In genomic region chr11:8031248-8032115, GRCh38 we compare ENCODE assay signal across 21 cellular contexts. TPM values are rescaled to one million over a fixed set of nuclear protein-coding genes. Genes with fewer than 3 reads are reported as not detected.
A peak's percentile ranks its signal among the peaks of the same experiment; 100 is the strongest.
DNase-seq lines count a peak whose midpoint lies in the region; ATAC-seq, FAIRE-seq and TF ChIP-seq lines count a peak whose summit lies in the region.
"Had no signal": no experiment of that assay in that cellular context is flagged by ENCODE, and none has a peak within 500 bp of the region (broad histone marks: within the 10 kb centered on the region; RNA-seq: fewer than 3 reads in every experiment).

No MANE protein-coding gene starts in this region.

- no peak for TF ChIP-seq EP300 in SK-N-SH (IDR thresholded peaks at IDR 0.05; ENCODE audit: borderline replicate concordance in 1 of 2, low read depth in 1 of 2, low read length in 1 of 2)
- TF ChIP-seq EP300 in H1 (IDR thresholded peaks at IDR 0.05; ENCODE audit: borderline replicate concordance in 1 of 2, low read depth in 2 of 2, low read length in 2 of 2): no peak

- H3K27ac ChIP-seq in SK-N-SH (ENCODE audit: low read depth in 2 of 2, low read length in 1 of 2) (no peak overlapping the region), WERI-Rb-1 (peak overlapping the region; percentile 73), H1 (ENCODE audit: low read depth, low read length) (no peak overlapping the region)
- H3K27ac ChIP-seq: 22Rv1, Peyer's patch had no signal

- H2AFZ ChIP-seq in SK-N-SH (ENCODE audit: low read depth) (no peak overlapping the region), H1 (ENCODE audit: low read length) (no peak overlapping the region; the same call in 1 of the 2 replicates)

- no peak overlapping the region for H3K14ac ChIP-seq in H1 (ENCODE audit: insufficient read length)

- 76% methylated on average over 11 of the region's 32 CpGs for WGBS in SK-N-SH (ENCODE audit: low lambda C conversion rate)
- WGBS in H1 (ENCODE audit: extremely low coverage in 1 of 2, insufficient coverage in 1 of 2, insufficient read length in 1 of 2, insufficient replicate concordance in 2 of 2, low coverage in 1 of 2, low lambda C conversion rate in 2 of 2, missing lambda C conversion rate in 1 of 2), 2 experiments: 89% methylated on average over 25 of the region's 32 CpGs; no CpG with 5 or more reads in 1 of the 2 experiments

- H3K4me3 ChIP-seq in SK-N-SH (ENCODE audit: low read depth in 2 of 2, low read length in 1 of 2): no peak overlapping the region
- no peak overlapping the region for H3K4me3 ChIP-seq in WERI-Rb-1 (ENCODE audit: low read depth, low read length)
- no peak overlapping the region for H3K4me3 ChIP-seq in H1 (ENCODE audit: extremely low read depth in 1 of 4, insufficient read depth in 2 of 4, low read depth in 3 of 4, low read length in 4 of 4)
- H3K4me3 ChIP-seq: MG63, Peyer's patch had no signal

- no peak overlapping the region for H2BK5ac ChIP-seq in H1 (ENCODE audit: low read depth, low read length)

- H3K9me3 ChIP-seq in SK-N-SH (no peaks in the 10 kb centered on the region), WERI-Rb-1 (ENCODE audit: severe bottlenecking) (no peaks in the 10 kb centered on the region), H1 (ENCODE audit: insufficient read depth in 2 of 2, low read depth in 1 of 2, low read length in 1 of 2) (no peaks in the 10 kb centered on the region)
- H3K9me3 ChIP-seq: MG63, Peyer's patch had no signal

- no peak overlapping the region for H3K23ac ChIP-seq in H1 (ENCODE audit: insufficient read length)

- H2BK12ac ChIP-seq in H1 (ENCODE audit: low read depth, low read length): peak overlapping the region; percentile 60; the same call in 1 of the 2 replicates

- no peak overlapping the region for H2BK120ac ChIP-seq in H1 (replicated peaks; ENCODE audit: low read depth, low read length)

- H3K36me3 ChIP-seq in SK-N-SH (replicated peaks in 1 of 2; ENCODE audit: control insufficient read depth in 1 of 2, insufficient read depth in 2 of 2, low read length in 1 of 2): no peaks in the 10 kb centered on the region
- no peaks in the 10 kb centered on the region for H3K36me3 ChIP-seq in WERI-Rb-1
- H3K36me3 ChIP-seq in H1 (ENCODE audit: control insufficient read depth in 2 of 4, insufficient read depth in 4 of 4, low read length in 3 of 4): no peaks in the 10 kb centered on the region
- H3K36me3 ChIP-seq: MG63, Peyer's patch had no signal

- POLR2A ChIA-PET in SK-N-SH (lab: Yijun Ruan, JAX): interaction anchor here (0.8 kb wide), 1 partner anchor 51 kb away, joined by 3 read pairs; no protein-coding TSS in a partner anchor
- POLR2A ChIA-PET in H1 (lab: Charles Lee; ENCODE audit: partially characterized antibody): interaction anchor here (0.9 kb wide), 1 partner anchor 51 kb away, joined by 3 read pairs; no protein-coding TSS in a partner anchor

- H3K79me1 ChIP-seq in H1 (ENCODE audit: low read depth, low read length): no peaks in the 10 kb centered on the region

- no peaks in the 10 kb centered on the region for H3K36me3 Mint-ChIP-seq in osteocyte (ENCODE audit: unreplicated experiment)
- H3K36me3 Mint-ChIP-seq: CD14-positive monocyte had no signal

- H3K4me1 ChIP-seq in SK-N-SH (ENCODE audit: control insufficient read depth in 1 of 2, insufficient read depth in 2 of 2, low read depth in 1 of 2, low read length in 1 of 2) (peaks cover under 1 to 39% of the 10 kb centered on the region in 2 experiments; a peak in 1 of 4 replicates), H1 (replicated peaks in 1 of 4; ENCODE audit: control insufficient read depth in 3 of 4, insufficient read depth in 4 of 4, low read length in 3 of 4) (peaks cover 0 to 13% (median 4%) of the 10 kb centered on the region in 4 experiments; a peak in 5 of 7 replicates)

- H2BK20ac ChIP-seq in H1 (ENCODE audit: low read length): no peak overlapping the region

- H4K5ac ChIP-seq in H1 (ENCODE audit: insufficient read length, low read depth, low read length): no peak overlapping the region

- H2AK5ac ChIP-seq in H1 (ENCODE audit: low read depth, low read length): no peak overlapping the region

- TF ChIP-seq CTCF in SK-N-SH (IDR thresholded peaks at IDR 0.05): no peak
- TF ChIP-seq CTCF in WERI-Rb-1 (IDR thresholded peaks at IDR 0.05; ENCODE audit: low read depth, low read length): no peak
- TF ChIP-seq CTCF in H1 (IDR thresholded peaks at IDR 0.05; ENCODE audit: control extremely low read depth in 1 of 3, insufficient read depth in 1 of 3, low read depth in 1 of 3, low read length in 3 of 3): no peak
- no peak for TF ChIP-seq CTCF in osteocyte (IDR thresholded peaks at IDR 0.05)

- CTCF ChIA-PET in SK-N-SH (lab: Yijun Ruan, JAX): interaction anchor here (1.0 to 11.3 kb wide), 8 partner anchors 9 to 58 kb away, joined by 3 to 620 read pairs (median 32); partner anchors contain the start of gene TUB
- CTCF ChIA-PET in H1 (lab: Charles Lee; ENCODE audit: partially characterized antibody): interaction anchor here (0.9 to 31.7 kb wide), 13 partner anchors 8 to 126 kb away, joined by 3 to 1283 read pairs (median 5); partner anchors contain the start of gene TUB

- H4K91ac ChIP-seq in H1 (replicated peaks; ENCODE audit: insufficient read length, low read length): no peak overlapping the region

- H3F3A ChIP-seq in SK-N-SH (replicated peaks; ENCODE audit: insufficient read depth): peaks cover 2% of the 10 kb centered on the region

- peaks cover 11% of the 10 kb centered on the region for H3K4me1 Mint-ChIP-seq in osteocyte (ENCODE audit: unreplicated experiment)

- H3K56ac ChIP-seq in H1 (replicated peaks; ENCODE audit: insufficient read length, low read depth, low read length): no peak overlapping the region

- no peak for FAIRE-seq in H1 (lab: Jason Lieb, UNC)
- FAIRE-seq: H54 had no signal

- no peak for ATAC-seq in SK-N-SH treated with all-trans-retinoic acid at 6 μM for 48 hours

- DNase-seq in SK-N-SH (peak; percentile 23), WERI-Rb-1 (no peak), H1 (ENCODE audit: low read depth in 1 of 2, low spot score in 2 of 2) (peak in 1 of 2 experiments; percentile 56), osteocyte (ENCODE audit: extremely low spot score, unreplicated experiment) (peak; percentile 82), NCI-H2196 treated with DMSO at 0.1 percent for 48 hours (lab: John Stamatoyannopoulos, UW; ENCODE audit: unreplicated experiment) (no peak), NCI-H524 treated with DMSO at 0.1 percent for 48 hours (lab: John Stamatoyannopoulos, UW) (no peak), hypothalamus (lab: John Stamatoyannopoulos, UW) (no peak)
- DNase-seq: DND-41, Kasumi-1, MG63, NCI-H1092 treated with DMSO at 0.1 percent for 48 hours, NCI-H146, NCI-H2029 treated with DMSO at 0.1 percent for 48 hours, NCI-H2171, NCI-H446, NCI-H69 had no signal

- no peak overlapping the region for H3K4ac ChIP-seq in H1 (replicated peaks; ENCODE audit: insufficient read length, low read depth, low read length)

- no peak for TF ChIP-seq POLR2A in H1 (IDR thresholded peaks at IDR 0.05; ENCODE audit: control extremely low read depth in 1 of 2, low read depth in 2 of 2, low read length in 2 of 2)

- no peaks in the 10 kb centered on the region for H3K9me3 Mint-ChIP-seq in osteocyte (ENCODE audit: unreplicated experiment)
- H3K9me3 Mint-ChIP-seq: CD14-positive monocyte had no signal

- H3K23me2 ChIP-seq in H1 (ENCODE audit: low read depth, low read length): no peaks in the 10 kb centered on the region

- no peak overlapping the region for H3K27ac Mint-ChIP-seq in osteocyte (ENCODE audit: unreplicated experiment)
- H3K27ac Mint-ChIP-seq: CD14-positive monocyte had no signal

- H2BK15ac ChIP-seq in H1 (ENCODE audit: low read length): no peak overlapping the region

- H3K9ac ChIP-seq in SK-N-SH: no peak overlapping the region
- H3K9ac ChIP-seq in H1 (replicated peaks in 1 of 4; ENCODE audit: extremely low read depth in 1 of 4, low read depth in 3 of 4, low read length in 3 of 4): no peak overlapping the region; a peak in 1 of 7 replicates

- H4K8ac ChIP-seq in H1 (ENCODE audit: extremely low read depth, insufficient read depth, low read length): peak overlapping the region; percentile 87

- H4K20me1 ChIP-seq in SK-N-SH (ENCODE audit: insufficient read depth): no peaks in the 10 kb centered on the region
- H4K20me1 ChIP-seq in H1 (replicated peaks in 1 of 2; ENCODE audit: control insufficient read depth in 1 of 2, insufficient read depth in 2 of 2, low read length in 2 of 2): no peaks in the 10 kb centered on the region

- H3K4me3 Mint-ChIP-seq in osteocyte (ENCODE audit: unreplicated experiment): no peak overlapping the region
- H3K4me3 Mint-ChIP-seq: CD14-positive monocyte had no signal

- peaks cover 37% of the 10 kb centered on the region for H3K27me3 Mint-ChIP-seq in osteocyte (ENCODE audit: unreplicated experiment)

- TF ChIP-seq RAD21 in SK-N-SH (IDR thresholded peaks at IDR 0.05; ENCODE audit: low read length) (no peak), H1 (IDR thresholded peaks at IDR 0.05 in 1 of 2, conservative IDR thresholded peaks at IDR 0.05 in 1 of 2; ENCODE audit: low read depth in 2 of 2, low read length in 2 of 2) (no peak)

- H3K9me2 ChIP-seq in SK-N-SH: no peaks in the 10 kb centered on the region

- H3K79me2 ChIP-seq in SK-N-SH (ENCODE audit: insufficient read depth) (no peaks in the 10 kb centered on the region), H1 (ENCODE audit: control insufficient read depth in 1 of 2, insufficient read depth in 2 of 2, low read length in 2 of 2) (no peaks in the 10 kb centered on the region)

- H3K27me3 ChIP-seq in SK-N-SH (ENCODE audit: insufficient read depth) (no peaks in the 10 kb centered on the region), WERI-Rb-1 (ENCODE audit: insufficient read depth, low read depth, severe bottlenecking) (no peaks in the 10 kb centered on the region), H1 (replicated peaks in 1 of 4; ENCODE audit: control insufficient read depth in 3 of 4, extremely low read depth in 1 of 4, insufficient read depth in 3 of 4, low read length in 3 of 4) (peaks cover 0 to 14% (median 6%) of the 10 kb centered on the region in 4 experiments; a peak in 5 of 7 replicates)
- H3K27me3 ChIP-seq: Peyer's patch had no signal

- no peak overlapping the region for H3K4me2 ChIP-seq in SK-N-SH
- no peak overlapping the region; a peak in 1 of 4 replicates for H3K4me2 ChIP-seq in H1 (ENCODE audit: insufficient read depth in 1 of 2, low read depth in 2 of 2, low read length in 2 of 2)

- H3K18ac ChIP-seq in H1 (ENCODE audit: extremely low read depth, low read length): peak overlapping the region; percentile 41; the same call in 1 of the 2 replicates

RNA-seq across cellular contexts. Expression of gene EIF3F, which starts 44.3 kb away (rescaled TPM):
- polyA plus RNA-seq in SK-N-SH (2012; rRNA removed) (213 and 341 TPM in 2 replicates), H1 (2011; rRNA removed) (222 and 469 TPM in 2 replicates)
- 295 and 390 TPM in 2 replicates for polyA plus RNA-seq in SK-N-SH (2012; cell fraction: cytosol; rRNA removed)
- 199 TPM in 2 replicates for polyA plus RNA-seq in SK-N-SH (2012; cell fraction: nucleus; rRNA removed)
- 385 and 388 TPM in 2 replicates for total RNA-seq in H1 (2021; fragmentation: NEBNext Ultra II Directional; extraction: Animal tissue kit (Norgen Biotek cat#: 25700))
- 352 TPM for polyA plus RNA-seq in H1 (2011; cell fraction: cytosol; rRNA removed)
- 349 TPM for polyA plus RNA-seq in H1 (2011; cell fraction: nucleus; rRNA removed)
- polyA plus RNA-seq in H1 (2012, experiment 1 of 2): 353 to 461 TPM (median 430 TPM) in 4 replicates
- 373 TPM for polyA plus RNA-seq in H1 (2012, experiment 2 of 2)
- 479 TPM for polyA plus RNA-seq in H1 (2013, experiment 1 of 2)
- 464 TPM for polyA plus RNA-seq in H1 (2013, experiment 2 of 2)
- polyA minus RNA-seq in H1 (2011; rRNA and poly(A)+ RNA removed): 220 and 221 TPM in 2 replicates
- polyA minus RNA-seq in H1 (2011; cell fraction: cytosol; rRNA and poly(A)+ RNA removed): 184 TPM
- 187 TPM for polyA minus RNA-seq in H1 (2011; cell fraction: nucleus; rRNA and poly(A)+ RNA removed)
- 327 and 333 TPM in 2 replicates for total RNA-seq in osteocyte

RNA-seq across cellular contexts. Expression of gene TUB, which starts 49.5 kb away (rescaled TPM):
- 11.3 and 16.9 TPM in 2 replicates for polyA plus RNA-seq in SK-N-SH (2012; rRNA removed)
- polyA plus RNA-seq in SK-N-SH (2012; cell fraction: cytosol; rRNA removed): 7.1 and 10.0 TPM in 2 replicates
- 43.6 and 49.5 TPM in 2 replicates for polyA plus RNA-seq in SK-N-SH (2012; cell fraction: nucleus; rRNA removed)
- total RNA-seq in H1 (2021; fragmentation: NEBNext Ultra II Directional; extraction: Animal tissue kit (Norgen Biotek cat#: 25700)): 29.9 and 31.3 TPM in 2 replicates
- 14.8 and 15.3 TPM in 2 replicates for polyA plus RNA-seq in H1 (2011; rRNA removed)
- polyA plus RNA-seq in H1 (2011; cell fraction: cytosol; rRNA removed): 19.8 TPM
- 34.3 TPM for polyA plus RNA-seq in H1 (2011; cell fraction: nucleus; rRNA removed)
- polyA plus RNA-seq in H1 (2012, experiment 1 of 2): 16.3 to 20.5 TPM (median 20.1 TPM) in 4 replicates
- 5.1 TPM for polyA plus RNA-seq in H1 (2012, experiment 2 of 2)
- polyA plus RNA-seq in H1 (2013, experiment 1 of 2): 12.3 TPM
- polyA plus RNA-seq in H1 (2013, experiment 2 of 2): 11.4 TPM
- polyA minus RNA-seq in H1 (2011; rRNA and poly(A)+ RNA removed): 29.7 and 37.5 TPM in 2 replicates
- polyA minus RNA-seq in H1 (2011; cell fraction: cytosol; rRNA and poly(A)+ RNA removed): 26.1 TPM
- polyA minus RNA-seq in H1 (2011; cell fraction: nucleus; rRNA and poly(A)+ RNA removed): 16.7 TPM
- total RNA-seq in osteocyte: 7.8 and 8.7 TPM in 2 replicates
- polyA plus RNA-seq: CD14-positive monocyte had no signal

Comparison
In these comparisons a context has a peak if more than half of its experiments do, and no peak if none do; other contexts are left out.
1. DNase-seq: peak in SK-N-SH (single experiment) and osteocyte (single experiment); none in WERI-Rb-1 (single experiment), NCI-H2196 treated with DMSO at 0.1 percent for 48 hours (single experiment), NCI-H524 treated with DMSO at 0.1 percent for 48 hours (single experiment) and hypothalamus (0 of 51).